Comparison of ENCODE assay signal across 1 cellular context in genomic region chr13:109707044-109707794, GRCh38.
TF ChIP-seq lines count a peak whose summit lies in the region.

No MANE protein-coding gene starts in this region.

TF ChIP-seq in GM23338, 12 proteins besides CTCF, POLR2A, EP300 and RAD21 (continued from another document):
- TF ChIP-seq ZNF462 (CRISPR knock-in tag; IDR thresholded peaks at IDR 0.05) (no peak), REST (IDR thresholded peaks at IDR 0.05; ENCODE audit: unreplicated experiment) (no peak), ZNF114 (CRISPR knock-in tag; IDR thresholded peaks at IDR 0.05) (no peak), NANOG (IDR thresholded peaks at IDR 0.05; ENCODE audit: borderline replicate concordance) (no peak), JUNB (IDR thresholded peaks at IDR 0.05; ENCODE audit: unreplicated experiment) (no peak), ZNF331 (CRISPR knock-in tag; IDR thresholded peaks at IDR 0.05; ENCODE audit: low read depth) (no peak), EZH2phosphoT487 (IDR thresholded peaks at IDR 0.05; ENCODE audit: unreplicated experiment) (no peak)
